In the genomic region with DNA sequence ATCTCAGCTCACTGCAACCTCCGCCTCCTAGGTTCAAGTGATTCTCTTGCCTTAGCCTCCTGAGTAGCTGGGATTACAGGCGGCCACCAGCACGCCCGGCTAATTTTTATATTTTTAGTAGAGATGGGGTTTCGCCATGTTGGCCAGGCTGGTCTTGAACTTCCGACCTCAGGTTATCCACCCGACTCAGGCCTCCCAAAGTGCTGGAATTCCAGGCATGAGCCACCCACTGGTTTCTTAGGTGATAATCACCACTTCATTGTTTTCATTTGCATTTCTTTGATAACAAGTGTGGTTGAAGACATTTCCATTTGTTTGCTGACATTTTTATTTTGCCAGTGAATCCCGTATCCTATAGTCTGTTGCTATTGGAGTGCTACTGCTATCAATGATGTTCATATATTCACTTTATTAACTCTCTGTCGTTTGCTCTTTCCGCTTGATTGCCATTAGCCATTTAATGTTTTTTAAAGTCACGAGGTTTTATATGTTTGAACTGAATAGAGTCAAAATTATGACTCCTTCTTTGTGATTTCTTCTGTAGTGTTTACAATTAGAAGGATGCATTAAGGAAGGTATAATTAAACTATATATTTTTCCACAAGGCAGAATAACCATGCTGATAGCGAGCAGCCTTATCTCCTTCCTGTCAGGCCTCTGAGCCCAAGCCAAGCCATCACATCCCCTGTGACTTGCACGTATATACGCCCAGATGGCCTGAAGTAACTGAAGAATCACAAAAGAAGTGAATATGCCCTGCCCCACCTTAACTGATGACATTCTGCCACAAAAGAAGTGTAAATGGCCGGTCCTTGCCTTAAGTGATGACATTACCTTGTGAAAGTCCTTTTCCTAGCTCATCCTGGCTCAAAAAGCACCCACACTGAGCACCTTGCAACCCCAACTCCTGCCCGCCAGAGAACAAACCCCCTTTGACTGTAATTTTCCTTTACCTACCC, we compare ENCODE assay signal across 1 cellular context.
TF ChIP-seq lines count a peak whose summit lies in the region.
"Not testable (repeated sequence)": the region's sequence is repeated elsewhere in the genome, so short reads cannot be mapped to it uniquely, and the experiment has no call there.

No MANE protein-coding gene starts in this region.

TF ChIP-seq in K562, 482 proteins besides CTCF, POLR2A, EP300 and RAD21 (continued from another document and continues in another):
- TF ChIP-seq, protein P1, sequence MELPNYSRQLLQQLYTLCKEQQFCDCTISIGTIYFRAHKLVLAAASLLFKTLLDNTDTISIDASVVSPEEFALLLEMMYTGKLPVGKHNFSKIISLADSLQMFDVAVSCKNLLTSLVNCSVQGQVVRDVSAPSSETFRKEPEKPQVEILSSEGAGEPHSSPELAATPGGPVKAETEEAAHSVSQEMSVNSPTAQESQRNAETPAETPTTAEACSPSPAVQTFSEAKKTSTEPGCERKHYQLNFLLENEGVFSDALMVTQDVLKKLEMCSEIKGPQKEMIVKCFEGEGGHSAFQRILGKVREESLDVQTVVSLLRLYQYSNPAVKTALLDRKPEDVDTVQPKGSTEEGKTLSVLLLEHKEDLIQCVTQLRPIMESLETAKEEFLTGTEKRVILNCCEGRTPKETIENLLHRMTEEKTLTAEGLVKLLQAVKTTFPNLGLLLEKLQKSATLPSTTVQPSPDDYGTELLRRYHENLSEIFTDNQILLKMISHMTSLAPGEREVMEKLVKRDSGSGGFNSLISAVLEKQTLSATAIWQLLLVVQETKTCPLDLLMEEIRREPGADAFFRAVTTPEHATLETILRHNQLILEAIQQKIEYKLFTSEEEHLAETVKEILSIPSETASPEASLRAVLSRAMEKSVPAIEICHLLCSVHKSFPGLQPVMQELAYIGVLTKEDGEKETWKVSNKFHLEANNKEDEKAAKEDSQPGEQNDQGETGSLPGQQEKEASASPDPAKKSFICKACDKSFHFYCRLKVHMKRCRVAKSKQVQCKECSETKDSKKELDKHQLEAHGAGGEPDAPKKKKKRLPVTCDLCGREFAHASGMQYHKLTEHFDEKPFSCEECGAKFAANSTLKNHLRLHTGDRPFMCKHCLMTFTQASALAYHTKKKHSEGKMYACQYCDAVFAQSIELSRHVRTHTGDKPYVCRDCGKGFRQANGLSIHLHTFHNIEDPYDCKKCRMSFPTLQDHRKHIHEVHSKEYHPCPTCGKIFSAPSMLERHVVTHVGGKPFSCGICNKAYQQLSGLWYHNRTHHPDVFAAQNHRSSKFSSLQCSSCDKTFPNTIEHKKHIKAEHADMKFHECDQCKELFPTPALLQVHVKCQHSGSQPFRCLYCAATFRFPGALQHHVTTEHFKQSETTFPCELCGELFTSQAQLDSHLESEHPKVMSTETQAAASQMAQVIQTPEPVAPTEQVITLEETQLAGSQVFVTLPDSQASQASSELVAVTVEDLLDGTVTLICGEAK (IDR thresholded peaks at IDR 0.05): 0 out of 2 replicates have a peak, but pooled peaks have one; percentile 12
- TF ChIP-seq, protein P1 (CRISPR knock-in tag; IDR thresholded peaks at IDR 0.05): not testable (repeated sequence)
- peak; percentile 89 for TF ChIP-seq TAL1 (IDR thresholded peaks at IDR 0.05)
- peak; percentile 72 for TF ChIP-seq MEIS2 (IDR thresholded peaks at IDR 0.05; ENCODE audit: partially characterized antibody)
- TF ChIP-seq POLR2AphosphoS5 (IDR thresholded peaks at IDR 0.05; ENCODE audit: control insufficient read depth, insufficient read depth, low read depth, low read length): peak; percentile 47; the same call in 1 of the 2 replicates
- TF ChIP-seq SMARCE1 (IDR thresholded peaks at IDR 0.05): peak; percentile 67
- 0 out of 2 replicates have a peak, but pooled peaks have one; percentile 45 for TF ChIP-seq MECOM (CRISPR knock-in tag; IDR thresholded peaks at IDR 0.05)
- peak; percentile 89 for TF ChIP-seq CBFA2T2 (conservative IDR thresholded peaks at IDR 0.05)
- TF ChIP-seq ZNF668 (CRISPR knock-in tag; IDR thresholded peaks at IDR 0.05): 0 out of 2 replicates have a peak, but pooled peaks have one; percentile 19
- peak; percentile 28 for TF ChIP-seq HDAC3 (IDR thresholded peaks at IDR 0.05; ENCODE audit: borderline replicate concordance, partially characterized antibody)
- 0 out of 2 replicates have a peak, but pooled peaks have one; percentile 31 for TF ChIP-seq CEBPB (tag; IDR thresholded peaks at IDR 0.05)
- peak; percentile 67 for TF ChIP-seq SOX6 (IDR thresholded peaks at IDR 0.05)
- TF ChIP-seq ARID1B (IDR thresholded peaks at IDR 0.05): peak; percentile 95
- TF ChIP-seq, protein P2, sequence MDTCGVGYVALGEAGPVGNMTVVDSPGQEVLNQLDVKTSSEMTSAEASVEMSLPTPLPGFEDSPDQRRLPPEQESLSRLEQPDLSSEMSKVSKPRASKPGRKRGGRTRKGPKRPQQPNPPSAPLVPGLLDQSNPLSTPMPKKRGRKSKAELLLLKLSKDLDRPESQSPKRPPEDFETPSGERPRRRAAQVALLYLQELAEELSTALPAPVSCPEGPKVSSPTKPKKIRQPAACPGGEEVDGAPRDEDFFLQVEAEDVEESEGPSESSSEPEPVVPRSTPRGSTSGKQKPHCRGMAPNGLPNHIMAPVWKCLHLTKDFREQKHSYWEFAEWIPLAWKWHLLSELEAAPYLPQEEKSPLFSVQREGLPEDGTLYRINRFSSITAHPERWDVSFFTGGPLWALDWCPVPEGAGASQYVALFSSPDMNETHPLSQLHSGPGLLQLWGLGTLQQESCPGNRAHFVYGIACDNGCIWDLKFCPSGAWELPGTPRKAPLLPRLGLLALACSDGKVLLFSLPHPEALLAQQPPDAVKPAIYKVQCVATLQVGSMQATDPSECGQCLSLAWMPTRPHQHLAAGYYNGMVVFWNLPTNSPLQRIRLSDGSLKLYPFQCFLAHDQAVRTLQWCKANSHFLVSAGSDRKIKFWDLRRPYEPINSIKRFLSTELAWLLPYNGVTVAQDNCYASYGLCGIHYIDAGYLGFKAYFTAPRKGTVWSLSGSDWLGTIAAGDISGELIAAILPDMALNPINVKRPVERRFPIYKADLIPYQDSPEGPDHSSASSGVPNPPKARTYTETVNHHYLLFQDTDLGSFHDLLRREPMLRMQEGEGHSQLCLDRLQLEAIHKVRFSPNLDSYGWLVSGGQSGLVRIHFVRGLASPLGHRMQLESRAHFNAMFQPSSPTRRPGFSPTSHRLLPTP (IDR thresholded peaks at IDR 0.05; ENCODE audit: borderline replicate concordance, extremely low read depth, insufficient read length): peak; percentile 51
- TF ChIP-seq KLF16 (IDR thresholded peaks at IDR 0.05): peak; percentile 77
- TF ChIP-seq EHMT2 (IDR thresholded peaks at IDR 0.05): peak; percentile 64
- TF ChIP-seq, protein P3, sequence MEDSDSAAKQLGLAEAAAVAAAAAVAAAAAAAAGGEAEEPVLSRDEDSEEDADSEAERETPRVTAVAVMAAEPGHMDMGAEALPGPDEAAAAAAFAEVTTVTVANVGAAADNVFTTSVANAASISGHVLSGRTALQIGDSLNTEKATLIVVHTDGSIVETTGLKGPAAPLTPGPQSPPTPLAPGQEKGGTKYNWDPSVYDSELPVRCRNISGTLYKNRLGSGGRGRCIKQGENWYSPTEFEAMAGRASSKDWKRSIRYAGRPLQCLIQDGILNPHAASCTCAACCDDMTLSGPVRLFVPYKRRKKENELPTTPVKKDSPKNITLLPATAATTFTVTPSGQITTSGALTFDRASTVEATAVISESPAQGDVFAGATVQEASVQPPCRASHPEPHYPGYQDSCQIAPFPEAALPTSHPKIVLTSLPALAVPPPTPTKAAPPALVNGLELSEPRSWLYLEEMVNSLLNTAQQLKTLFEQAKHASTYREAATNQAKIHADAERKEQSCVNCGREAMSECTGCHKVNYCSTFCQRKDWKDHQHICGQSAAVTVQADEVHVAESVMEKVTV (CRISPR knock-in tag; IDR thresholded peaks at IDR 0.05): peak; percentile 26; the same call in 1 of the 2 replicates
- TF ChIP-seq TCF3 (CRISPR knock-in tag; IDR thresholded peaks at IDR 0.05): peak; percentile 84
- TF ChIP-seq ATF7 (IDR thresholded peaks at IDR 0.05): peak; percentile 11; the same call in 1 of the 2 replicates
- TF ChIP-seq DACH1 (IDR thresholded peaks at IDR 0.05; ENCODE audit: partially characterized antibody): peak; percentile 77
- peak; percentile 24; the same call in 1 of the 2 replicates for TF ChIP-seq MBD2 (IDR thresholded peaks at IDR 0.05; ENCODE audit: borderline replicate concordance, low read depth)
- TF ChIP-seq CBFA2T3 (IDR thresholded peaks at IDR 0.05): peak; percentile 95
- not testable (repeated sequence) for TF ChIP-seq ATF1 (CRISPR knock-in tag; IDR thresholded peaks at IDR 0.05)
- peak; percentile 54 for TF ChIP-seq ATF1 (tag; IDR thresholded peaks at IDR 0.05)
- peak; percentile 92 to 93 for TF ChIP-seq ARNT (IDR thresholded peaks at IDR 0.05)
- TF ChIP-seq, protein P4, sequence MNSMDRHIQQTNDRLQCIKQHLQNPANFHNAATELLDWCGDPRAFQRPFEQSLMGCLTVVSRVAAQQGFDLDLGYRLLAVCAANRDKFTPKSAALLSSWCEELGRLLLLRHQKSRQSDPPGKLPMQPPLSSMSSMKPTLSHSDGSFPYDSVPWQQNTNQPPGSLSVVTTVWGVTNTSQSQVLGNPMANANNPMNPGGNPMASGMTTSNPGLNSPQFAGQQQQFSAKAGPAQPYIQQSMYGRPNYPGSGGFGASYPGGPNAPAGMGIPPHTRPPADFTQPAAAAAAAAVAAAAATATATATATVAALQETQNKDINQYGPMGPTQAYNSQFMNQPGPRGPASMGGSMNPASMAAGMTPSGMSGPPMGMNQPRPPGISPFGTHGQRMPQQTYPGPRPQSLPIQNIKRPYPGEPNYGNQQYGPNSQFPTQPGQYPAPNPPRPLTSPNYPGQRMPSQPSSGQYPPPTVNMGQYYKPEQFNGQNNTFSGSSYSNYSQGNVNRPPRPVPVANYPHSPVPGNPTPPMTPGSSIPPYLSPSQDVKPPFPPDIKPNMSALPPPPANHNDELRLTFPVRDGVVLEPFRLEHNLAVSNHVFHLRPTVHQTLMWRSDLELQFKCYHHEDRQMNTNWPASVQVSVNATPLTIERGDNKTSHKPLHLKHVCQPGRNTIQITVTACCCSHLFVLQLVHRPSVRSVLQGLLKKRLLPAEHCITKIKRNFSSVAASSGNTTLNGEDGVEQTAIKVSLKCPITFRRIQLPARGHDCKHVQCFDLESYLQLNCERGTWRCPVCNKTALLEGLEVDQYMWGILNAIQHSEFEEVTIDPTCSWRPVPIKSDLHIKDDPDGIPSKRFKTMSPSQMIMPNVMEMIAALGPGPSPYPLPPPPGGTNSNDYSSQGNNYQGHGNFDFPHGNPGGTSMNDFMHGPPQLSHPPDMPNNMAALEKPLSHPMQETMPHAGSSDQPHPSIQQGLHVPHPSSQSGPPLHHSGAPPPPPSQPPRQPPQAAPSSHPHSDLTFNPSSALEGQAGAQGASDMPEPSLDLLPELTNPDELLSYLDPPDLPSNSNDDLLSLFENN (IDR thresholded peaks at IDR 0.05; ENCODE audit: low read depth in 2 of 2, low read length in 2 of 2): peak in 1 of 2 experiments; percentile 79; a peak in 2 of 4 replicates
- peak; percentile 49; the same call in 1 of the 2 replicates for TF ChIP-seq RNF2 (IDR thresholded peaks at IDR 0.05)
- peak; percentile 52; the same call in 1 of the 2 replicates for TF ChIP-seq GATA2 (CRISPR knock-in tag; IDR thresholded peaks at IDR 0.05)
- TF ChIP-seq EP400 (IDR thresholded peaks at IDR 0.05): peak; percentile 46
- TF ChIP-seq BCOR (IDR thresholded peaks at IDR 0.05): peak; percentile 18; the same call in 1 of the 2 replicates
- TF ChIP-seq ADNP (tag; IDR thresholded peaks at IDR 0.05): peak; percentile 96
- 0 out of 2 replicates have a peak, but pooled peaks have one; percentile 52 for TF ChIP-seq THRAP3 (IDR thresholded peaks at IDR 0.05; ENCODE audit: borderline replicate concordance)
- TF ChIP-seq, protein P5, sequence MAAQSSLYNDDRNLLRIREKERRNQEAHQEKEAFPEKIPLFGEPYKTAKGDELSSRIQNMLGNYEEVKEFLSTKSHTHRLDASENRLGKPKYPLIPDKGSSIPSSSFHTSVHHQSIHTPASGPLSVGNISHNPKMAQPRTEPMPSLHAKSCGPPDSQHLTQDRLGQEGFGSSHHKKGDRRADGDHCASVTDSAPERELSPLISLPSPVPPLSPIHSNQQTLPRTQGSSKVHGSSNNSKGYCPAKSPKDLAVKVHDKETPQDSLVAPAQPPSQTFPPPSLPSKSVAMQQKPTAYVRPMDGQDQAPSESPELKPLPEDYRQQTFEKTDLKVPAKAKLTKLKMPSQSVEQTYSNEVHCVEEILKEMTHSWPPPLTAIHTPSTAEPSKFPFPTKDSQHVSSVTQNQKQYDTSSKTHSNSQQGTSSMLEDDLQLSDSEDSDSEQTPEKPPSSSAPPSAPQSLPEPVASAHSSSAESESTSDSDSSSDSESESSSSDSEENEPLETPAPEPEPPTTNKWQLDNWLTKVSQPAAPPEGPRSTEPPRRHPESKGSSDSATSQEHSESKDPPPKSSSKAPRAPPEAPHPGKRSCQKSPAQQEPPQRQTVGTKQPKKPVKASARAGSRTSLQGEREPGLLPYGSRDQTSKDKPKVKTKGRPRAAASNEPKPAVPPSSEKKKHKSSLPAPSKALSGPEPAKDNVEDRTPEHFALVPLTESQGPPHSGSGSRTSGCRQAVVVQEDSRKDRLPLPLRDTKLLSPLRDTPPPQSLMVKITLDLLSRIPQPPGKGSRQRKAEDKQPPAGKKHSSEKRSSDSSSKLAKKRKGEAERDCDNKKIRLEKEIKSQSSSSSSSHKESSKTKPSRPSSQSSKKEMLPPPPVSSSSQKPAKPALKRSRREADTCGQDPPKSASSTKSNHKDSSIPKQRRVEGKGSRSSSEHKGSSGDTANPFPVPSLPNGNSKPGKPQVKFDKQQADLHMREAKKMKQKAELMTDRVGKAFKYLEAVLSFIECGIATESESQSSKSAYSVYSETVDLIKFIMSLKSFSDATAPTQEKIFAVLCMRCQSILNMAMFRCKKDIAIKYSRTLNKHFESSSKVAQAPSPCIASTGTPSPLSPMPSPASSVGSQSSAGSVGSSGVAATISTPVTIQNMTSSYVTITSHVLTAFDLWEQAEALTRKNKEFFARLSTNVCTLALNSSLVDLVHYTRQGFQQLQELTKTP (IDR thresholded peaks at IDR 0.05; ENCODE audit: low read depth in 1 of 2, partially characterized antibody in 2 of 2): peak in 1 of 2 experiments; percentile 17
- TF ChIP-seq KDM1A (IDR thresholded peaks at IDR 0.05): peak; percentile 59 to 71
